ENCODE assay signal across 22 cellular contexts in the genomic region with DNA sequence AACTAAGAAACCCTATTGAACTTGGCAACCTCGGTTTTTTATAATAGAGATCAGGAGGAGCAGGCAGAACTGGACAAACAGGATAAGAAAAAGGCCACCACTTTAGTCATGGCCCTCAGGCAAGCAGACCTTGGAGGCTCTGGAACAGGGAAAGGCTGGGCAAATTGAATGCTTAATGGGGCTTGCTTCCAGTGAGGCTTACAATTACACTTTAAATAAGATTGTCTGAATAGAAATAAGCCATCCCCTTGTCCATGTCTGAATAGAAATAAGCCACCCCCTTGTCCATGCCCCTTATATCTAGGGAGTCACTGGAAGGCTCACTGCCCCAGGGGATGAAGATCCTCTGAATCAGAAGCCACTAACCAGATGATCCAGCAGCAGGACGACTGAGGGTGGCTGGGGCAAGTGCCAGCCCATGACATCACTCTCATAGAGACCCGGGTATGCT. TPM values are rescaled to one million over a fixed set of nuclear protein-coding genes. Genes with fewer than 3 reads are reported as not detected.
A peak's percentile ranks its signal among the peaks of the same experiment; 100 is the strongest.
DNase-seq lines count a peak whose midpoint lies in the region; ATAC-seq and TF ChIP-seq lines count a peak whose summit lies in the region.
"Had no signal": no experiment of that assay in that cellular context is flagged by ENCODE, and none has a peak within 500 bp of the region (broad histone marks: within the 10 kb centered on the region; RNA-seq: fewer than 3 reads in every experiment).

No MANE protein-coding gene starts in this region.

- no peak overlapping the region for H3K27ac Mint-ChIP-seq in natural killer cell
- H3K27ac Mint-ChIP-seq in WTC11: no peak overlapping the region
- H3K27ac Mint-ChIP-seq: activated T-helper 17 cell treated with anti-CD3 and anti-CD28 coated beads, Interleukin-2, amount 50 U/mL, for 72 hours; effector memory CD8-positive, alpha-beta T cell; T-helper 1 cell treated with Interleukin-12 subunit alpha and Interleukin-12 subunit beta and Interleukin-4 antibody, amounts not matched to agents 30 μg/mL and 1 μg/mL, for 36 hours had no signal

- H3K4me1 ChIP-seq in PC-9 (replicated peaks; ENCODE audit: insufficient read depth) (peaks cover 68% of the 10 kb centered on the region), prostate gland (replicated peaks) (no peaks in the 10 kb centered on the region)

- ATAC-seq in esophagus mucosa (peak; percentile 92), natural killer cell (no peak), WTC11 (no peak)
- ATAC-seq: activated T-helper 17 cell treated with anti-CD3 and anti-CD28 coated beads, Interleukin-2, amount 50 U/mL, for 72 hours; effector memory CD8-positive, alpha-beta T cell; left lobe of liver; mucosa of descending colon had no signal

- CTCF ChIA-PET in PC-9 (lab: Charles Lee): no interaction called here
- CTCF ChIA-PET in WTC11 (lab: Charles Lee): no interaction called here

- H3K4me3 Mint-ChIP-seq in natural killer cell (no peak overlapping the region), WTC11 (no peak overlapping the region)
- H3K4me3 Mint-ChIP-seq: activated T-helper 17 cell treated with anti-CD3 and anti-CD28 coated beads, Interleukin-2, amount 50 U/mL, for 72 hours; central memory CD8-positive, alpha-beta T cell; effector memory CD8-positive, alpha-beta T cell; T-helper 1 cell treated with Interleukin-12 subunit alpha and Interleukin-12 subunit beta and Interleukin-4 antibody, amounts not matched to agents 30 μg/mL and 1 μg/mL, for 36 hours had no signal

- no peak for TF ChIP-seq CTCF in PC-9 (conservative IDR thresholded peaks at IDR 0.05)
- no peak for TF ChIP-seq CTCF in prostate gland (IDR thresholded peaks at IDR 0.05)
- no peak for TF ChIP-seq CTCF in natural killer cell (IDR thresholded peaks at IDR 0.05)
- TF ChIP-seq CTCF in WTC11 (IDR thresholded peaks at IDR 0.05): no peak

- no peaks in the 10 kb centered on the region for H3K9me2 ChIP-seq in PC-9 (ENCODE audit: insufficient read depth)

- 22% methylated on average over 3 of the region's 3 CpGs for WGBS in prostate gland

- H3K27me3 Mint-ChIP-seq in natural killer cell (ENCODE audit: low read depth in 2 of 2) (peaks cover 10 to 16% of the 10 kb centered on the region in 2 donors), WTC11 (ENCODE audit: low read depth) (peaks cover 11% of the 10 kb centered on the region)

- H3K4me1 Mint-ChIP-seq in natural killer cell (no peaks in the 10 kb centered on the region), WTC11 (no peaks in the 10 kb centered on the region)
- H3K4me1 Mint-ChIP-seq: activated T-helper 17 cell treated with anti-CD3 and anti-CD28 coated beads, Interleukin-2, amount 50 U/mL, for 72 hours; central memory CD8-positive, alpha-beta T cell had no signal

- H4K20me1 ChIP-seq in PC-9 (ENCODE audit: insufficient read depth): no peaks in the 10 kb centered on the region

- H3K9me3 Mint-ChIP-seq in natural killer cell (no peaks in the 10 kb centered on the region), WTC11 (peaks cover 76% of the 10 kb centered on the region)
- H3K9me3 Mint-ChIP-seq: activated T-helper 17 cell treated with anti-CD3 and anti-CD28 coated beads, Interleukin-2, amount 50 U/mL, for 72 hours; central memory CD8-positive, alpha-beta T cell; effector memory CD8-positive, alpha-beta T cell had no signal

- peak overlapping the region; percentile 41; the same call in 1 of the 2 replicates for H3K4me3 ChIP-seq in PC-9
- H3K4me3 ChIP-seq in prostate gland: no peak overlapping the region
- H3K4me3 ChIP-seq: HAP-1, mucosa of descending colon, ovary had no signal

- H3K27me3 ChIP-seq in PC-9 (ENCODE audit: insufficient read depth, low read depth) (no peaks in the 10 kb centered on the region), prostate gland (replicated peaks; ENCODE audit: insufficient read depth) (no peaks in the 10 kb centered on the region)
- H3K27me3 ChIP-seq: ovary had no signal

- H3K79me2 ChIP-seq in PC-9 (ENCODE audit: low read depth): no peaks in the 10 kb centered on the region

- DNase-seq in EH (ENCODE audit: low read depth) (peak; percentile 82), PC-9 (peak; percentile 88 to 99), prostate gland (ENCODE audit: low spot score) (peak; percentile 21), natural killer cell (no peak), NCI-H2171 (lab: John Stamatoyannopoulos, UW) (no peak), WTC11 (ENCODE audit: low spot score) (no peak)
- no peak for DNase-seq in stimulated activated naive CD4-positive, alpha-beta T cell treated with Interleukin-2 at 50 U/mL for 16 hours (lab: John Stamatoyannopoulos, UW)
- DNase-seq: activated CD4-positive, CD25-positive, alpha-beta regulatory T cell; effector memory CD8-positive, alpha-beta T cell; mucosa of descending colon; NCI-H187; ovary; SHP77; stimulated activated CD4-positive, alpha-beta T cell treated with anti-CD3 and anti-CD28 coated beads, Interleukin-2, amount 100 ng/mL, for 48 hours had no signal

- POLR2A ChIA-PET in PC-9 (lab: Charles Lee; ENCODE audit: unreplicated experiment) (no interaction called here), WTC11 (lab: Charles Lee) (no interaction called here)

- H3K36me3 Mint-ChIP-seq in natural killer cell: no peaks in the 10 kb centered on the region
- H3K36me3 Mint-ChIP-seq in WTC11: peaks cover 32% of the 10 kb centered on the region

- H3K4me2 ChIP-seq in PC-9: peak overlapping the region; percentile 76

- H3K9me3 ChIP-seq in PC-9 (ENCODE audit: insufficient read depth, low read depth): peaks cover 35% of the 10 kb centered on the region
- no peaks in the 10 kb centered on the region for H3K9me3 ChIP-seq in prostate gland
- H3K9me3 ChIP-seq: mucosa of descending colon, ovary had no signal

- TF ChIP-seq POLR2A in prostate gland (IDR thresholded peaks at IDR 0.05): no peak

- H3K36me3 ChIP-seq in PC-9 (ENCODE audit: low read depth): no peaks in the 10 kb centered on the region; the same call in 1 of the 2 replicates
- H3K36me3 ChIP-seq in prostate gland: no peaks in the 10 kb centered on the region
- H3K36me3 ChIP-seq: HAP-1, ovary had no signal

- peaks cover 54% of the 10 kb centered on the region for H3F3A ChIP-seq in PC-9 (ENCODE audit: insufficient read depth, low read depth)

- peak overlapping the region; percentile 99 for H3K27ac ChIP-seq in PC-9
- H3K27ac ChIP-seq in prostate gland: peak overlapping the region in 1 of 2 donors; percentile 14
- H3K27ac ChIP-seq: ovary had no signal

- intact Hi-C loops in PC-9 (cut with micrococcal nuclease; ENCODE audit: unreplicated experiment) (loop anchor here (1.0 to 2.0 kb wide), 4 partner anchors 17 to 57 kb away; no protein-coding TSS in a partner anchor), prostate gland (cut with DNase I) (no loop called here), natural killer cell (cut with micrococcal nuclease) (no loop called here)

- no peak overlapping the region for H2AFZ ChIP-seq in PC-9

- no TSS peak for BruUV-seq in PC-9 (replicated peaks; lab: Mats Ljungman, UMichigan)

TF ChIP-seq in WTC11, 78 proteins besides CTCF, POLR2A, EP300 and RAD21 (continues in another document):
- TF ChIP-seq TP53 (CRISPR knock-in tag; IDR thresholded peaks at IDR 0.05) (no peak), GABPB1 (CRISPR knock-in tag; IDR thresholded peaks at IDR 0.05) (no peak), ZNF671 (CRISPR knock-in tag; IDR thresholded peaks at IDR 0.05) (no peak), SMAD3 (CRISPR knock-in tag; IDR thresholded peaks at IDR 0.05; ENCODE audit: borderline replicate concordance) (no peak), MYBL2 (CRISPR knock-in tag; IDR thresholded peaks at IDR 0.05) (no peak), EMX1 (CRISPR knock-in tag; IDR thresholded peaks at IDR 0.05) (no peak), ZBTB21 (CRISPR knock-in tag; IDR thresholded peaks at IDR 0.05; ENCODE audit: borderline replicate concordance) (no peak), PRRX2 (CRISPR knock-in tag; IDR thresholded peaks at IDR 0.05) (no peak), GTF2I (CRISPR knock-in tag; conservative IDR thresholded peaks at IDR 0.05) (no peak)
- TF ChIP-seq, protein P1, sequence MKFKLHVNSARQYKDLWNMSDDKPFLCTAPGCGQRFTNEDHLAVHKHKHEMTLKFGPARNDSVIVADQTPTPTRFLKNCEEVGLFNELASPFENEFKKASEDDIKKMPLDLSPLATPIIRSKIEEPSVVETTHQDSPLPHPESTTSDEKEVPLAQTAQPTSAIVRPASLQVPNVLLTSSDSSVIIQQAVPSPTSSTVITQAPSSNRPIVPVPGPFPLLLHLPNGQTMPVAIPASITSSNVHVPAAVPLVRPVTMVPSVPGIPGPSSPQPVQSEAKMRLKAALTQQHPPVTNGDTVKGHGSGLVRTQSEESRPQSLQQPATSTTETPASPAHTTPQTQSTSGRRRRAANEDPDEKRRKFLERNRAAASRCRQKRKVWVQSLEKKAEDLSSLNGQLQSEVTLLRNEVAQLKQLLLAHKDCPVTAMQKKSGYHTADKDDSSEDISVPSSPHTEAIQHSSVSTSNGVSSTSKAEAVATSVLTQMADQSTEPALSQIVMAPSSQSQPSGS (CRISPR knock-in tag; IDR thresholded peaks at IDR 0.05; ENCODE audit: borderline replicate concordance, low read depth): no peak
- TF ChIP-seq, protein P2, sequence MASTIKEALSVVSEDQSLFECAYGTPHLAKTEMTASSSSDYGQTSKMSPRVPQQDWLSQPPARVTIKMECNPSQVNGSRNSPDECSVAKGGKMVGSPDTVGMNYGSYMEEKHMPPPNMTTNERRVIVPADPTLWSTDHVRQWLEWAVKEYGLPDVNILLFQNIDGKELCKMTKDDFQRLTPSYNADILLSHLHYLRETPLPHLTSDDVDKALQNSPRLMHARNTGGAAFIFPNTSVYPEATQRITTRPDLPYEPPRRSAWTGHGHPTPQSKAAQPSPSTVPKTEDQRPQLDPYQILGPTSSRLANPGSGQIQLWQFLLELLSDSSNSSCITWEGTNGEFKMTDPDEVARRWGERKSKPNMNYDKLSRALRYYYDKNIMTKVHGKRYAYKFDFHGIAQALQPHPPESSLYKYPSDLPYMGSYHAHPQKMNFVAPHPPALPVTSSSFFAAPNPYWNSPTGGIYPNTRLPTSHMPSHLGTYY (CRISPR knock-in tag; IDR thresholded peaks at IDR 0.05): no peak
- TF ChIP-seq, protein P3, sequence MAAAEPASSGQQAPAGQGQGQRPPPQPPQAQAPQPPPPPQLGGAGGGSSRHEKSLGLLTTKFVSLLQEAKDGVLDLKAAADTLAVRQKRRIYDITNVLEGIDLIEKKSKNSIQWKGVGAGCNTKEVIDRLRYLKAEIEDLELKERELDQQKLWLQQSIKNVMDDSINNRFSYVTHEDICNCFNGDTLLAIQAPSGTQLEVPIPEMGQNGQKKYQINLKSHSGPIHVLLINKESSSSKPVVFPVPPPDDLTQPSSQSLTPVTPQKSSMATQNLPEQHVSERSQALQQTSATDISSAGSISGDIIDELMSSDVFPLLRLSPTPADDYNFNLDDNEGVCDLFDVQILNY (CRISPR knock-in tag; IDR thresholded peaks at IDR 0.05): no peak

RNA-seq across cellular contexts. Expression of a gene that starts 40.6 kb away (rescaled TPM):
- total RNA-seq in PC-9 (2021): 3.2 and 3.4 TPM in 2 replicates
- 35.1 TPM for total RNA-seq in esophagus mucosa
- total RNA-seq in prostate gland: 1 to 10 TPM in 1 of 2 donors, not detected in 1; 1.0 TPM
- not detected for total RNA-seq in natural killer cell
- not detected in 3 replicates for total RNA-seq in WTC11 (2021)
- total RNA-seq: activated CD8-positive, alpha-beta memory T cell treated with anti-CD3 and anti-CD28 coated beads for 36 hours; activated T-helper 17 cell treated with anti-CD3 and anti-CD28 coated beads, Interleukin-2, amount 50 U/mL, for 72 hours; fibroblast of villous mesenchyme; left lobe of liver had no signal

RNA-seq across cellular contexts. Expression of a gene that starts 57.1 kb away (rescaled TPM):
- total RNA-seq in PC-9 (2021) (18.5 and 24.6 TPM in 2 replicates), esophagus mucosa (8.9 TPM), prostate gland (10 to 100 TPM; 18.3 to 18.7 TPM), natural killer cell (10 to 100 TPM; 30.0 to 39.1 (median 31.4) TPM), WTC11 (2021) (12.5 to 15.6 TPM (median 14.6 TPM) in 3 replicates)

Comparison
In these comparisons a context has a peak if more than half of its experiments do, and no peak if none do; other contexts are left out.
1. DNase-seq: peak in EH (single experiment), PC-9 (2 of 2) and prostate gland (single experiment); none in natural killer cell (single experiment), NCI-H2171 (single experiment), stimulated activated naive CD4-positive, alpha-beta T cell treated with Interleukin-2 at 50 U/mL for 16 hours (single experiment) and WTC11 (single experiment).